In the genomic region with DNA sequence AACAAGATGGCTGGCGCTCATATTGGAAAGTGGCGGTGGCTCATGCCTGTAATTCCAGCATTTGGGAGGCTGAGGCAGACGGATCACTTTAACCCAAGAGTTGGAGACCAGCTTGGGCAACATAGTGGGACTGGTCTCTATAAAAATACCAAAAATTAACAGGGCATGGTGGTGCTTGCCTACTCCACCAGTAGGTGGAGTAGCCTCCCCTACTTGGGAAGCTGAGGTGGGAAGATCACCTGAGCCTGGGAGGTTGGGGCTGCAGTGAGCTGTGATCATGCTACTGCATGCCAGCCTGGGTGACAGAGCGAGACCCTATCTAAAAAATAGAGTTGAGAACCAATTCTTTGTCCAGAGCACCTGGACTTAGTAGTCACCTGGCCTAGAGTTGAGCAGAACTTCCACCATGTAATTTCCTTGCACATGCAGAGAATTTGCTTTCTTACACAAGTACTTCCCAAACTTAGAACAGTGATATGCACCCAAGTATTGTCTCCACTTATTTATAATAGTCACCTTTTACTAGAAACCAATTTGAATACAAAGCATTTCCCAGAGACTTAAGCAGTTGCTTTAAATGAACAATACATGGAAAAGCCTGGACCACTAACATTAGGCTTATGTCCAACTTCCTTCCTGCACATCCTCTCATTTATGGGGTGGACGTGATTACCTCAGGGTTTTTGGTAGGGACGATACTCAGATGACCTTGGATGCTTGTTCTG, we compare ENCODE assay signal across 8 cellular contexts. TPM values are rescaled to one million over a fixed set of nuclear protein-coding genes. Genes with fewer than 3 reads are reported as not detected.
DNase-seq lines count a peak whose midpoint lies in the region; ATAC-seq, FAIRE-seq and TF ChIP-seq lines count a peak whose summit lies in the region.

No MANE protein-coding gene starts in this region.

- TF ChIP-seq POLR2A in H1 (IDR thresholded peaks at IDR 0.05; ENCODE audit: control extremely low read depth in 1 of 2, low read depth in 2 of 2, low read length in 2 of 2), result no peak

- peak; percentile 19 to 76 for DNase-seq in NCI-H526 (lab: John Stamatoyannopoulos, UW)
- no peak for DNase-seq in NCI-H526 treated with DMSO at 0.1 percent for 48 hours (lab: John Stamatoyannopoulos, UW)
- peak; percentile 71 for DNase-seq in NCI-H1105 treated with DMSO at 0.1 percent for 48 hours (lab: John Stamatoyannopoulos, UW)
- DNase-seq in H1 (ENCODE audit: low read depth in 1 of 2, low spot score in 2 of 2), result peak; percentile 33 to 50
- peak; percentile 41 for DNase-seq in small intestine
- no peak for DNase-seq in KG1 (lab: John Stamatoyannopoulos, UW)
- no peak for DNase-seq in GM03348 (ENCODE audit: low spot score)

- H2AFZ ChIP-seq in H1 (ENCODE audit: low read length), result no peak overlapping the region

- no peaks in the 10 kb centered on the region for H3K23me2 ChIP-seq in H1 (ENCODE audit: low read depth, low read length)

- WGBS in H1 (ENCODE audit: extremely low coverage in 1 of 2, insufficient coverage in 1 of 2, insufficient read length in 1 of 2, insufficient replicate concordance in 2 of 2, low coverage in 1 of 2, low lambda C conversion rate in 2 of 2, missing lambda C conversion rate in 1 of 2), 2 experiments, result 50% methylated on average over 6 of the region's 6 CpGs; no CpG with 5 or more reads in 1 of the 2 experiments
- WGBS in small intestine, 3 donors, result 69 to 77% (median 72%) methylated on average over 6 of the region's 6 CpGs

- peak; percentile 61 to 86 (median 84) for TF ChIP-seq CTCF in H1 (IDR thresholded peaks at IDR 0.05; ENCODE audit: control extremely low read depth in 1 of 3, insufficient read depth in 1 of 3, low read depth in 1 of 3, low read length in 3 of 3)

- ATAC-seq in GM21717 (IDR thresholded peaks at IDR 0.05; ENCODE audit: unreplicated experiment), result peak; percentile 81

- H3K27ac ChIP-seq in H1 (ENCODE audit: low read depth, low read length) (no peak overlapping the region), small intestine (ENCODE audit: low read depth in 1 of 2, low read length in 1 of 2) (no peak overlapping the region)

- H2BK15ac ChIP-seq in H1 (ENCODE audit: low read length), result no peak overlapping the region

- no peak overlapping the region for H2AK5ac ChIP-seq in H1 (ENCODE audit: low read depth, low read length)

- CTCF ChIA-PET in H1 (lab: Charles Lee; ENCODE audit: partially characterized antibody), result interaction anchor here (0.6 to 3.0 kb wide), 31 partner anchors 8 to 1449 kb away, joined by 3 to 61 read pairs (median 4); partner anchors contain the start of genes LAMB1 and LAMB4

- H3K9me3 ChIP-seq in H1 (ENCODE audit: insufficient read depth in 2 of 2, low read depth in 1 of 2, low read length in 1 of 2), result no peaks in the 10 kb centered on the region
- H3K9me3 ChIP-seq in small intestine (ENCODE audit: control insufficient read depth, low read depth), result no peaks in the 10 kb centered on the region

- H3K18ac ChIP-seq in H1 (ENCODE audit: extremely low read depth, low read length), result no peak overlapping the region

- no peak overlapping the region for H3K56ac ChIP-seq in H1 (replicated peaks; ENCODE audit: insufficient read length, low read depth, low read length)

- FAIRE-seq in H1 (lab: Jason Lieb, UNC) (peak; percentile 86), small intestine (lab: Jason Lieb, UNC) (no peak)

- H3K4me2 ChIP-seq in H1 (ENCODE audit: insufficient read depth in 1 of 2, low read depth in 2 of 2, low read length in 2 of 2), result no peak overlapping the region

- H3K4me1 ChIP-seq in H1 (replicated peaks in 1 of 4; ENCODE audit: control insufficient read depth in 3 of 4, insufficient read depth in 4 of 4, low read length in 3 of 4), result no peaks in the 10 kb centered on the region
- H3K4me1 ChIP-seq in small intestine (ENCODE audit: control insufficient read depth in 2 of 2, insufficient read depth in 1 of 2, low read depth in 1 of 2, low read length in 1 of 2), result no peaks in the 10 kb centered on the region

- H2BK5ac ChIP-seq in H1 (ENCODE audit: low read depth, low read length), result no peak overlapping the region

- H4K5ac ChIP-seq in H1 (ENCODE audit: insufficient read length, low read depth, low read length), result no peak overlapping the region

- no peak overlapping the region; the same call in 1 of the 2 replicates for H4K8ac ChIP-seq in H1 (ENCODE audit: extremely low read depth, insufficient read depth, low read length)

- H3K36me3 ChIP-seq in H1 (ENCODE audit: control insufficient read depth in 2 of 4, insufficient read depth in 4 of 4, low read length in 3 of 4) (no peaks in the 10 kb centered on the region), small intestine (ENCODE audit: control insufficient read depth in 2 of 2, insufficient read depth in 2 of 2, low read length in 2 of 2) (no peaks in the 10 kb centered on the region)

- no peak overlapping the region for H3K4me3 ChIP-seq in H1 (ENCODE audit: extremely low read depth in 1 of 4, insufficient read depth in 2 of 4, low read depth in 3 of 4, low read length in 4 of 4)
- H3K4me3 ChIP-seq in small intestine (ENCODE audit: low read depth in 1 of 2, low read length in 2 of 2), result no peak overlapping the region

- TF ChIP-seq EP300 in H1 (IDR thresholded peaks at IDR 0.05; ENCODE audit: borderline replicate concordance in 1 of 2, low read depth in 2 of 2, low read length in 2 of 2), result no peak

- no peak overlapping the region for H2BK120ac ChIP-seq in H1 (replicated peaks; ENCODE audit: low read depth, low read length)

- H3K79me2 ChIP-seq in H1 (ENCODE audit: control insufficient read depth in 1 of 2, insufficient read depth in 2 of 2, low read length in 2 of 2), result no peaks in the 10 kb centered on the region

- no peak overlapping the region for H3K23ac ChIP-seq in H1 (ENCODE audit: insufficient read length)

- H2BK12ac ChIP-seq in H1 (ENCODE audit: low read depth, low read length), result no peak overlapping the region

- H3K27me3 ChIP-seq in H1 (replicated peaks in 1 of 4; ENCODE audit: control insufficient read depth in 3 of 4, extremely low read depth in 1 of 4, insufficient read depth in 3 of 4, low read length in 3 of 4) (no peaks in the 10 kb centered on the region), small intestine (ENCODE audit: control insufficient read depth in 2 of 2, insufficient read depth in 2 of 2, low read length in 2 of 2) (no peaks in the 10 kb centered on the region)

- no peak overlapping the region for H2BK20ac ChIP-seq in H1 (ENCODE audit: low read length)

- H3K79me1 ChIP-seq in H1 (ENCODE audit: low read depth, low read length), result no peaks in the 10 kb centered on the region

- H3K14ac ChIP-seq in H1 (ENCODE audit: insufficient read length), result no peak overlapping the region

- no peak overlapping the region for H3K9ac ChIP-seq in H1 (replicated peaks in 1 of 4; ENCODE audit: extremely low read depth in 1 of 4, low read depth in 3 of 4, low read length in 3 of 4)

- H4K20me1 ChIP-seq in H1 (replicated peaks in 1 of 2; ENCODE audit: control insufficient read depth in 1 of 2, insufficient read depth in 2 of 2, low read length in 2 of 2), result no peaks in the 10 kb centered on the region

- no peak overlapping the region for H3K4ac ChIP-seq in H1 (replicated peaks; ENCODE audit: insufficient read length, low read depth, low read length)

- POLR2A ChIA-PET in H1 (lab: Charles Lee; ENCODE audit: partially characterized antibody), result no interaction called here

- H4K91ac ChIP-seq in H1 (replicated peaks; ENCODE audit: insufficient read length, low read length), result no peak overlapping the region

- peak; percentile 85 to 91 for TF ChIP-seq RAD21 in H1 (IDR thresholded peaks at IDR 0.05 in 1 of 2, conservative IDR thresholded peaks at IDR 0.05 in 1 of 2; ENCODE audit: low read depth in 2 of 2, low read length in 2 of 2)

TF ChIP-seq in H1, 55 proteins besides CTCF, POLR2A, EP300 and RAD21 (continues in another document):
- TF ChIP-seq CREB1 (IDR thresholded peaks at IDR 0.05), result no peak

RNA-seq across cellular contexts. Expression of gene LAMB4, which starts 15.9 kb away (rescaled TPM):
- total RNA-seq in H1 (2021; fragmentation: NEBNext Ultra II Directional; extraction: Animal tissue kit (Norgen Biotek cat#: 25700)), result not detected in 2 replicates
- not detected in 2 replicates for polyA plus RNA-seq in H1 (2011; rRNA removed)
- polyA plus RNA-seq in H1 (2011; cell fraction: cytosol; rRNA removed), result not detected
- polyA plus RNA-seq in H1 (2011; cell fraction: nucleus; rRNA removed), result not detected
- not detected in 4 replicates for polyA plus RNA-seq in H1 (2012, experiment 1 of 2)
- polyA plus RNA-seq in H1 (2012, experiment 2 of 2), result not detected
- polyA plus RNA-seq in H1 (2013, experiment 1 of 2), result not detected
- not detected for polyA plus RNA-seq in H1 (2013, experiment 2 of 2)
- polyA minus RNA-seq in H1 (2011; rRNA and poly(A)+ RNA removed), result not detected in 2 replicates
- polyA minus RNA-seq in H1 (2011; cell fraction: cytosol; rRNA and poly(A)+ RNA removed), result not detected
- not detected for polyA minus RNA-seq in H1 (2011; cell fraction: nucleus; rRNA and poly(A)+ RNA removed)
- 1 to 10 TPM in 1 of 3 donors, under 1 TPM in 2; 0.12 to 3.5 (median 0.89) TPM for polyA plus RNA-seq in small intestine

Comparison
In these comparisons a context has a peak if more than half of its experiments do, and no peak if none do; other contexts are left out.
1. DNase-seq: peak in NCI-H526 (2 of 2), NCI-H1105 treated with DMSO at 0.1 percent for 48 hours (single experiment), H1 (2 of 2) and small intestine (single experiment); none in NCI-H526 treated with DMSO at 0.1 percent for 48 hours (single experiment), KG1 (single experiment) and GM03348 (single experiment).